In genomic region chr17:8075574-8076342, GRCh38 we compare ENCODE assay signal across 24 cellular contexts. TPM values are rescaled to one million over a fixed set of nuclear protein-coding genes. Genes with fewer than 3 reads are reported as not detected.
"Had no signal": no experiment of that assay in that cellular context is flagged by ENCODE, and none has a peak within 500 bp of the region (broad histone marks: within the 10 kb centered on the region; RNA-seq: fewer than 3 reads in every experiment).

No MANE protein-coding gene starts in this region.

- H3K27ac ChIP-seq: dorsolateral prefrontal cortex, epithelial cell of prostate, esophagus muscularis mucosa, neutrophil, right atrium auricular region, sigmoid colon, skin epidermis, suprapubic skin, thyroid gland had no signal

- H3K9me3 ChIP-seq: esophagus muscularis mucosa, neutrophil, right atrium auricular region, sigmoid colon, suprapubic skin, thyroid gland had no signal

- H3K36me3 Mint-ChIP-seq: mesothelial cell of epicardium, type B pancreatic cell had no signal

- H3K27ac Mint-ChIP-seq: mesothelial cell of epicardium, nephron, type B pancreatic cell had no signal

- DNase-seq: central memory CD4-positive, alpha-beta T cell; cortex of kidney; dorsolateral prefrontal cortex; effector CD8-positive, alpha-beta T cell; foreskin fibroblast; hippocampal formation; stimulated activated CD4-positive, alpha-beta T cell treated with anti-CD3 and anti-CD28 coated beads, Interleukin-12 subunit alpha, Interleukin-12 subunit beta, amount 100 ng/mL, for 4 hours; thyroid gland had no signal

- H3K4me3 ChIP-seq: dorsolateral prefrontal cortex, esophagus muscularis mucosa, right atrium auricular region, sigmoid colon, skin epidermis, suprapubic skin, thyroid gland had no signal

- H3K9me3 Mint-ChIP-seq: mesothelial cell of epicardium, type B pancreatic cell had no signal

- ATAC-seq: left lobe of liver; stimulated activated naive CD8-positive, alpha-beta T cell treated with anti-CD3 and anti-CD28 coated beads, Interleukin-15, Interleukin-2, amounts not matched to agents 100 U/mL and 50 U/mL, for 24 hours had no signal

- H3K4me3 Mint-ChIP-seq: mesothelial cell of epicardium, nephron, type B pancreatic cell had no signal

- H3K36me3 ChIP-seq: esophagus muscularis mucosa, neutrophil, right atrium auricular region, sigmoid colon, suprapubic skin, thyroid gland had no signal

RNA-seq across cellular contexts. Expression of gene ALOX12B, which starts 11.8 kb away (rescaled TPM):
- total RNA-seq: esophagus muscularis mucosa, left lobe of liver, mesothelial cell of epicardium, osteocyte, sigmoid colon, thyroid gland had no signal

RNA-seq across cellular contexts. Expression of gene ALOX15B, which starts 36.9 kb away (rescaled TPM):
- total RNA-seq: mesothelial cell of epicardium, myocyte, osteocyte had no signal

RNA-seq across cellular contexts. Expression of gene ALOXE3, which starts 42.6 kb away (rescaled TPM):
- total RNA-seq: esophagus muscularis mucosa, left lobe of liver, mucosa of gallbladder, myocyte, osteocyte, sigmoid colon, thyroid gland had no signal

RNA-seq across cellular contexts. Expression of gene HES7, which starts 48.1 kb away (rescaled TPM):
- total RNA-seq: left lobe of liver, lower leg skin, right atrium auricular region, sigmoid colon, suprapubic skin had no signal
